ENCODE assay signal across 8 cellular contexts in genomic region chr3:126356373-126357298, GRCh38. TPM values are rescaled to one million over a fixed set of nuclear protein-coding genes. Genes with fewer than 3 reads are reported as not detected.
A peak's percentile ranks its signal among the peaks of the same experiment; 100 is the strongest.
DNase-seq lines count a peak whose midpoint lies in the region; ATAC-seq and TF ChIP-seq lines count a peak whose summit lies in the region.

No MANE protein-coding gene starts in this region.

- no peak overlapping the region for H3K27ac Mint-ChIP-seq in endothelial cell (ENCODE audit: unreplicated experiment)

- peaks cover 0 to 10% of the 10 kb centered on the region in 2 donors for H3K36me3 ChIP-seq in muscle layer of duodenum (ENCODE audit: control insufficient read depth in 1 of 2, insufficient read depth in 2 of 2, low read length in 2 of 2)

- DNase-seq in NCI-H748 (lab: John Stamatoyannopoulos, UW; ENCODE audit: unreplicated experiment) = peak; percentile 26
- no peak for DNase-seq in NCI-H748 treated with DMSO at 0.1 percent for 48 hours (lab: John Stamatoyannopoulos, UW)
- DNase-seq in RPMI8226 = peak; percentile 51
- DNase-seq in endothelial cell (ENCODE audit: low spot score) = no peak
- no peak for DNase-seq in NK-92 (lab: John Stamatoyannopoulos, UW; ENCODE audit: unreplicated experiment)
- no peak for DNase-seq in activated effector memory CD4-positive, alpha-beta T cell treated with anti-CD3 and anti-CD28 coated beads, Interleukin-2, amount 50 U/mL, for 16 hours

- peak overlapping the region; percentile 66 to 77 for H3K4me3 ChIP-seq in muscle layer of duodenum (ENCODE audit: low read depth in 1 of 2, low read length in 2 of 2)

- peak overlapping the region; percentile 60 for H3K27ac ChIP-seq in muscle layer of duodenum (ENCODE audit: low read length)

- no peak for TF ChIP-seq CTCF in endothelial cell (IDR thresholded peaks at IDR 0.05; ENCODE audit: unreplicated experiment)

- H3K9me3 Mint-ChIP-seq in endothelial cell (ENCODE audit: unreplicated experiment) = no peaks in the 10 kb centered on the region

- H3K4me1 Mint-ChIP-seq in endothelial cell (ENCODE audit: unreplicated experiment) = peaks cover 11% of the 10 kb centered on the region

- peaks cover 0 to 7% of the 10 kb centered on the region in 2 donors for H3K9me3 ChIP-seq in muscle layer of duodenum (ENCODE audit: control insufficient read depth in 1 of 2, low read length in 2 of 2)

- ATAC-seq in HG02588 (IDR thresholded peaks at IDR 0.05; ENCODE audit: unreplicated experiment) = no peak

- peaks cover 5 to 14% of the 10 kb centered on the region in 2 donors for H3K4me1 ChIP-seq in muscle layer of duodenum (ENCODE audit: control insufficient read depth in 1 of 2, insufficient read depth in 2 of 2, low read length in 2 of 2)

- peak overlapping the region; percentile 89 for H3K4me3 Mint-ChIP-seq in endothelial cell (ENCODE audit: unreplicated experiment)

- peaks cover 11% of the 10 kb centered on the region for H3K27me3 Mint-ChIP-seq in endothelial cell (ENCODE audit: unreplicated experiment)

- H3K36me3 Mint-ChIP-seq in endothelial cell (ENCODE audit: low read depth, unreplicated experiment) = no peaks in the 10 kb centered on the region

- no peaks in the 10 kb centered on the region for H3K27me3 ChIP-seq in muscle layer of duodenum (ENCODE audit: low read depth, low read length)

RNA-seq across cellular contexts. Expression of gene KLF15, which starts 0.6 kb away (rescaled TPM):
- 0.67 TPM for total RNA-seq in endothelial cell (ENCODE audit: unreplicated experiment)

RNA-seq across cellular contexts. Expression of gene CFAP100, which starts 38.1 kb away (rescaled TPM):
- total RNA-seq in endothelial cell (ENCODE audit: unreplicated experiment) = not detected

Comparison
In these comparisons a context has a peak if more than half of its experiments do, and no peak if none do; other contexts are left out.
1. DNase-seq: peak in NCI-H748 (single experiment) and RPMI8226 (single experiment); none in NCI-H748 treated with DMSO at 0.1 percent for 48 hours (single experiment), endothelial cell (single experiment), NK-92 (single experiment) and activated effector memory CD4-positive, alpha-beta T cell treated with anti-CD3 and anti-CD28 coated beads, Interleukin-2, amount 50 U/mL, for 16 hours (single experiment).